Comparison of ENCODE assay signal across 1 cellular context in the genomic region with DNA sequence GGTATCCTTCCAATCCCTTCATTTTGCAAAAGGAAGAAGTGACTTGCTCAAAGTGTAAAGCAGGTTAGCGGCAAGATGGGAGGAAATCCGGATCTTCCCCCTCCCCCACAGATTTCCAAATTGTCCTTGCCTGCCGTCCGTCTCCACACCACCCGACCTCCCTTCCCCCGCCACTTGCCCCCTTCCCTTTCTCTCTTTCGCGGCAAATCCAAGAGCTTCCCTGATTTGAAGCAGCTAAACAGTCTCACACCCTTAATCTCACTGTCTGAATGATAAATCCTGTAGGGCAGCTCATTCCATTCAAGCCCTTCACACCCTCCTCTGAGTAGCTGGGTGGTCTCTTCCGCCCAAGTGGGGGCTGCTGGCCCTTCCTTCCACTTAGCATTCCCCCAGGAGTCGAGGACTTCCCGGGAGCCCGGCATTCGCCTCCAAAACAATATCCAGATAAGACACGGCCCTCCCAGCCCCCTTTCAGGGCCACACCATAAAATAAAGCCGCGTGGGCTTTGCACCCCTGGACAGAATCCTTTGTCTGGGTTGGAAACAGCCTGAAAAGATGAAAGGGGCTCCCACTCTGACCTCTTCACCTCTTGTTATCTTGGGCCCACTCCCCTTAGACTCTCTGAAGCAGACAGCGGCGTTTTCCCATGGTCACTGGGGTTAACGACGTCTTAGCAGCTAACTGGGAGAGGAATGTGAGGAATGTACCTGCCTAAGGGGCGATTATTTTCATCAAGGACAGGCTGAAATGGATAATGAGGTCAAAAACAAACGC.
A peak's percentile ranks its signal among the peaks of the same experiment; 100 is the strongest.
TF ChIP-seq lines count a peak whose summit lies in the region.

No MANE protein-coding gene starts in this region.

TF ChIP-seq in HepG2, 621 proteins besides CTCF, POLR2A, EP300 and RAD21 (continued from another document and continues in another):
- no peak for TF ChIP-seq EEA1 (CRISPR knock-in tag; IDR thresholded peaks at IDR 0.05; ENCODE audit: borderline replicate concordance)
- TF ChIP-seq HNRNPK (IDR thresholded peaks at IDR 0.05; ENCODE audit: low read depth, low read length, poor library complexity, severe bottlenecking) = no peak
- TF ChIP-seq, protein P1, sequence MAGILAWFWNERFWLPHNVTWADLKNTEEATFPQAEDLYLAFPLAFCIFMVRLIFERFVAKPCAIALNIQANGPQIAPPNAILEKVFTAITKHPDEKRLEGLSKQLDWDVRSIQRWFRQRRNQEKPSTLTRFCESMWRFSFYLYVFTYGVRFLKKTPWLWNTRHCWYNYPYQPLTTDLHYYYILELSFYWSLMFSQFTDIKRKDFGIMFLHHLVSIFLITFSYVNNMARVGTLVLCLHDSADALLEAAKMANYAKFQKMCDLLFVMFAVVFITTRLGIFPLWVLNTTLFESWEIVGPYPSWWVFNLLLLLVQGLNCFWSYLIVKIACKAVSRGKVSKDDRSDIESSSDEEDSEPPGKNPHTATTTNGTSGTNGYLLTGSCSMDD (CRISPR knock-in tag; IDR thresholded peaks at IDR 0.05) = no peak
- peak; percentile 95 for TF ChIP-seq ZBTB7B (CRISPR knock-in tag; IDR thresholded peaks at IDR 0.05)
- TF ChIP-seq, protein P2, sequence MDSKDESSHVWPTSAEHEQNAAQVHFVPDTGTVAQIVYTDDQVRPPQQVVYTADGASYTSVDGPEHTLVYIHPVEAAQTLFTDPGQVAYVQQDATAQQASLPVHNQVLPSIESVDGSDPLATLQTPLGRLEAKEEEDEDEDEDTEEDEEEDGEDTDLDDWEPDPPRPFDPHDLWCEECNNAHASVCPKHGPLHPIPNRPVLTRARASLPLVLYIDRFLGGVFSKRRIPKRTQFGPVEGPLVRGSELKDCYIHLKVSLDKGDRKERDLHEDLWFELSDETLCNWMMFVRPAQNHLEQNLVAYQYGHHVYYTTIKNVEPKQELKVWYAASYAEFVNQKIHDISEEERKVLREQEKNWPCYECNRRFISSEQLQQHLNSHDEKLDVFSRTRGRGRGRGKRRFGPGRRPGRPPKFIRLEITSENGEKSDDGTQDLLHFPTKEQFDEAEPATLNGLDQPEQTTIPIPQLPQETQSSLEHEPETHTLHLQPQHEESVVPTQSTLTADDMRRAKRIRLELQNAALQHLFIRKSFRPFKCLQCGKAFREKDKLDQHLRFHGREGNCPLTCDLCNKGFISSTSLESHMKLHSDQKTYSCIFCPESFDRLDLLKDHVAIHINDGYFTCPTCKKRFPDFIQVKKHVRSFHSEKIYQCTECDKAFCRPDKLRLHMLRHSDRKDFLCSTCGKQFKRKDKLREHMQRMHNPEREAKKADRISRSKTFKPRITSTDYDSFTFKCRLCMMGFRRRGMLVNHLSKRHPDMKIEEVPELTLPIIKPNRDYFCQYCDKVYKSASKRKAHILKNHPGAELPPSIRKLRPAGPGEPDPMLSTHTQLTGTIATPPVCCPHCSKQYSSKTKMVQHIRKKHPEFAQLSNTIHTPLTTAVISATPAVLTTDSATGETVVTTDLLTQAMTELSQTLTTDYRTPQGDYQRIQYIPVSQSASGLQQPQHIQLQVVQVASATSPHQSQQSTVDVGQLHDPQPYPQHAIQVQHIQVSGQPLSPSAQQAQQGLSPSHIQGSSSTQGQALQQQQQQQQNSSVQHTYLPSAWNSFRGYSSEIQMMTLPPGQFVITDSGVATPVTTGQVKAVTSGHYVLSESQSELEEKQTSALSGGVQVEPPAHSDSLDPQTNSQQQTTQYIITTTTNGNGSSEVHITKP (CRISPR knock-in tag; IDR thresholded peaks at IDR 0.05; ENCODE audit: low read depth) = peak; percentile 25; the same call in 1 of the 2 replicates
- TF ChIP-seq ZNF775 (CRISPR knock-in tag; IDR thresholded peaks at IDR 0.05; ENCODE audit: borderline replicate concordance) = no peak
- no peak for TF ChIP-seq GLI4 (CRISPR knock-in tag; IDR thresholded peaks at IDR 0.05; ENCODE audit: borderline replicate concordance)
- TF ChIP-seq, protein P3, sequence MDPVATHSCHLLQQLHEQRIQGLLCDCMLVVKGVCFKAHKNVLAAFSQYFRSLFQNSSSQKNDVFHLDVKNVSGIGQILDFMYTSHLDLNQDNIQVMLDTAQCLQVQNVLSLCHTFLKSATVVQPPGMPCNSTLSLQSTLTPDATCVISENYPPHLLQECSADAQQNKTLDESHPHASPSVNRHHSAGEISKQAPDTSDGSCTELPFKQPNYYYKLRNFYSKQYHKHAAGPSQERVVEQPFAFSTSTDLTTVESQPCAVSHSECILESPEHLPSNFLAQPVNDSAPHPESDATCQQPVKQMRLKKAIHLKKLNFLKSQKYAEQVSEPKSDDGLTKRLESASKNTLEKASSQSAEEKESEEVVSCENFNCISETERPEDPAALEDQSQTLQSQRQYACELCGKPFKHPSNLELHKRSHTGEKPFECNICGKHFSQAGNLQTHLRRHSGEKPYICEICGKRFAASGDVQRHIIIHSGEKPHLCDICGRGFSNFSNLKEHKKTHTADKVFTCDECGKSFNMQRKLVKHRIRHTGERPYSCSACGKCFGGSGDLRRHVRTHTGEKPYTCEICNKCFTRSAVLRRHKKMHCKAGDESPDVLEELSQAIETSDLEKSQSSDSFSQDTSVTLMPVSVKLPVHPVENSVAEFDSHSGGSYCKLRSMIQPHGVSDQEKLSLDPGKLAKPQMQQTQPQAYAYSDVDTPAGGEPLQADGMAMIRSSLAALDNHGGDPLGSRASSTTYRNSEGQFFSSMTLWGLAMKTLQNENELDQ (CRISPR knock-in tag; IDR thresholded peaks at IDR 0.05; ENCODE audit: borderline replicate concordance) = no peak
- TF ChIP-seq YEATS4 (CRISPR knock-in tag; IDR thresholded peaks at IDR 0.05; ENCODE audit: borderline replicate concordance) = 0 out of 2 replicates have a peak, but pooled peaks have one; percentile 28
- TF ChIP-seq NAIF1 (CRISPR knock-in tag; IDR thresholded peaks at IDR 0.05; ENCODE audit: borderline replicate concordance) = no peak
- TF ChIP-seq, protein P4, sequence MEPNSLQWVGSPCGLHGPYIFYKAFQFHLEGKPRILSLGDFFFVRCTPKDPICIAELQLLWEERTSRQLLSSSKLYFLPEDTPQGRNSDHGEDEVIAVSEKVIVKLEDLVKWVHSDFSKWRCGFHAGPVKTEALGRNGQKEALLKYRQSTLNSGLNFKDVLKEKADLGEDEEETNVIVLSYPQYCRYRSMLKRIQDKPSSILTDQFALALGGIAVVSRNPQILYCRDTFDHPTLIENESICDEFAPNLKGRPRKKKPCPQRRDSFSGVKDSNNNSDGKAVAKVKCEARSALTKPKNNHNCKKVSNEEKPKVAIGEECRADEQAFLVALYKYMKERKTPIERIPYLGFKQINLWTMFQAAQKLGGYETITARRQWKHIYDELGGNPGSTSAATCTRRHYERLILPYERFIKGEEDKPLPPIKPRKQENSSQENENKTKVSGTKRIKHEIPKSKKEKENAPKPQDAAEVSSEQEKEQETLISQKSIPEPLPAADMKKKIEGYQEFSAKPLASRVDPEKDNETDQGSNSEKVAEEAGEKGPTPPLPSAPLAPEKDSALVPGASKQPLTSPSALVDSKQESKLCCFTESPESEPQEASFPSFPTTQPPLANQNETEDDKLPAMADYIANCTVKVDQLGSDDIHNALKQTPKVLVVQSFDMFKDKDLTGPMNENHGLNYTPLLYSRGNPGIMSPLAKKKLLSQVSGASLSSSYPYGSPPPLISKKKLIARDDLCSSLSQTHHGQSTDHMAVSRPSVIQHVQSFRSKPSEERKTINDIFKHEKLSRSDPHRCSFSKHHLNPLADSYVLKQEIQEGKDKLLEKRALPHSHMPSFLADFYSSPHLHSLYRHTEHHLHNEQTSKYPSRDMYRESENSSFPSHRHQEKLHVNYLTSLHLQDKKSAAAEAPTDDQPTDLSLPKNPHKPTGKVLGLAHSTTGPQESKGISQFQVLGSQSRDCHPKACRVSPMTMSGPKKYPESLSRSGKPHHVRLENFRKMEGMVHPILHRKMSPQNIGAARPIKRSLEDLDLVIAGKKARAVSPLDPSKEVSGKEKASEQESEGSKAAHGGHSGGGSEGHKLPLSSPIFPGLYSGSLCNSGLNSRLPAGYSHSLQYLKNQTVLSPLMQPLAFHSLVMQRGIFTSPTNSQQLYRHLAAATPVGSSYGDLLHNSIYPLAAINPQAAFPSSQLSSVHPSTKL (CRISPR knock-in tag; IDR thresholded peaks at IDR 0.05) = peak; percentile 71
- no peak for TF ChIP-seq TOPORS (CRISPR knock-in tag; IDR thresholded peaks at IDR 0.05)
- no peak for TF ChIP-seq NR2C2 (CRISPR knock-in tag; IDR thresholded peaks at IDR 0.05; ENCODE audit: borderline replicate concordance)
- peak; percentile 70 for TF ChIP-seq ZNF501 (CRISPR knock-in tag; IDR thresholded peaks at IDR 0.05)
- TF ChIP-seq ZFP36 (IDR thresholded peaks at IDR 0.05; ENCODE audit: borderline replicate concordance, low read depth, low read length, partially characterized antibody) = no peak
- no peak for TF ChIP-seq POLR2AphosphoS5 (IDR thresholded peaks at IDR 0.05; ENCODE audit: low read depth, low read length)
- TF ChIP-seq, protein P5, sequence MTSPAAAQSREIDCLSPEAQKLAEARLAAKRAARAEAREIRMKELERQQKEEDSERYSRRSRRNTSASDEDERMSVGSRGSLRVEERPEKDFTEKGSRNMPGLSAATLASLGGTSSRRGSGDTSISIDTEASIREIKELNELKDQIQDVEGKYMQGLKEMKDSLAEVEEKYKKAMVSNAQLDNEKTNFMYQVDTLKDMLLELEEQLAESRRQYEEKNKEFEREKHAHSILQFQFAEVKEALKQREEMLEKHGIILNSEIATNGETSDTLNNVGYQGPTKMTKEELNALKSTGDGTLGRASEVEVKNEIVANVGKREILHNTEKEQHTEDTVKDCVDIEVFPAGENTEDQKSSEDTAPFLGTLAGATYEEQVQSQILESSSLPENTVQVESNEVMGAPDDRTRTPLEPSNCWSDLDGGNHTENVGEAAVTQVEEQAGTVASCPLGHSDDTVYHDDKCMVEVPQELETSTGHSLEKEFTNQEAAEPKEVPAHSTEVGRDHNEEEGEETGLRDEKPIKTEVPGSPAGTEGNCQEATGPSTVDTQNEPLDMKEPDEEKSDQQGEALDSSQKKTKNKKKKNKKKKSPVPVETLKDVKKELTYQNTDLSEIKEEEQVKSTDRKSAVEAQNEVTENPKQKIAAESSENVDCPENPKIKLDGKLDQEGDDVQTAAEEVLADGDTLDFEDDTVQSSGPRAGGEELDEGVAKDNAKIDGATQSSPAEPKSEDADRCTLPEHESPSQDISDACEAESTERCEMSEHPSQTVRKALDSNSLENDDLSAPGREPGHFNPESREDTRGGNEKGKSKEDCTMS (CRISPR knock-in tag; conservative IDR thresholded peaks at IDR 0.05) = no peak
- TF ChIP-seq, protein P6, sequence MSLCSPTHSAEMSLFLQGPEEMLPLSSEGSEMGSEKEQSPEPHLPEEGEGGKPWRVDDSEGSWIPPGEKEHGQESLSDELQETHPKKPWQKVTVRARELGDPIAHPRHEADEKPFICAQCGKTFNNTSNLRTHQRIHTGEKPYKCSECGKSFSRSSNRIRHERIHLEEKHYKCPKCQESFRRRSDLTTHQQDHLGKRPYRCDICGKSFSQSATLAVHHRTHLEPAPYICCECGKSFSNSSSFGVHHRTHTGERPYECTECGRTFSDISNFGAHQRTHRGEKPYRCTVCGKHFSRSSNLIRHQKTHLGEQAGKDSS (CRISPR knock-in tag; IDR thresholded peaks at IDR 0.05; ENCODE audit: borderline replicate concordance, low read depth) = no peak
- TF ChIP-seq, protein P7, sequence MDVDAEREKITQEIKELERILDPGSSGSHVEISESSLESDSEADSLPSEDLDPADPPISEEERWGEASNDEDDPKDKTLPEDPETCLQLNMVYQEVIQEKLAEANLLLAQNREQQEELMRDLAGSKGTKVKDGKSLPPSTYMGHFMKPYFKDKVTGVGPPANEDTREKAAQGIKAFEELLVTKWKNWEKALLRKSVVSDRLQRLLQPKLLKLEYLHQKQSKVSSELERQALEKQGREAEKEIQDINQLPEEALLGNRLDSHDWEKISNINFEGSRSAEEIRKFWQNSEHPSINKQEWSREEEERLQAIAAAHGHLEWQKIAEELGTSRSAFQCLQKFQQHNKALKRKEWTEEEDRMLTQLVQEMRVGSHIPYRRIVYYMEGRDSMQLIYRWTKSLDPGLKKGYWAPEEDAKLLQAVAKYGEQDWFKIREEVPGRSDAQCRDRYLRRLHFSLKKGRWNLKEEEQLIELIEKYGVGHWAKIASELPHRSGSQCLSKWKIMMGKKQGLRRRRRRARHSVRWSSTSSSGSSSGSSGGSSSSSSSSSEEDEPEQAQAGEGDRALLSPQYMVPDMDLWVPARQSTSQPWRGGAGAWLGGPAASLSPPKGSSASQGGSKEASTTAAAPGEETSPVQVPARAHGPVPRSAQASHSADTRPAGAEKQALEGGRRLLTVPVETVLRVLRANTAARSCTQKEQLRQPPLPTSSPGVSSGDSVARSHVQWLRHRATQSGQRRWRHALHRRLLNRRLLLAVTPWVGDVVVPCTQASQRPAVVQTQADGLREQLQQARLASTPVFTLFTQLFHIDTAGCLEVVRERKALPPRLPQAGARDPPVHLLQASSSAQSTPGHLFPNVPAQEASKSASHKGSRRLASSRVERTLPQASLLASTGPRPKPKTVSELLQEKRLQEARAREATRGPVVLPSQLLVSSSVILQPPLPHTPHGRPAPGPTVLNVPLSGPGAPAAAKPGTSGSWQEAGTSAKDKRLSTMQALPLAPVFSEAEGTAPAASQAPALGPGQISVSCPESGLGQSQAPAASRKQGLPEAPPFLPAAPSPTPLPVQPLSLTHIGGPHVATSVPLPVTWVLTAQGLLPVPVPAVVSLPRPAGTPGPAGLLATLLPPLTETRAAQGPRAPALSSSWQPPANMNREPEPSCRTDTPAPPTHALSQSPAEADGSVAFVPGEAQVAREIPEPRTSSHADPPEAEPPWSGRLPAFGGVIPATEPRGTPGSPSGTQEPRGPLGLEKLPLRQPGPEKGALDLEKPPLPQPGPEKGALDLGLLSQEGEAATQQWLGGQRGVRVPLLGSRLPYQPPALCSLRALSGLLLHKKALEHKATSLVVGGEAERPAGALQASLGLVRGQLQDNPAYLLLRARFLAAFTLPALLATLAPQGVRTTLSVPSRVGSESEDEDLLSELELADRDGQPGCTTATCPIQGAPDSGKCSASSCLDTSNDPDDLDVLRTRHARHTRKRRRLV (CRISPR knock-in tag; IDR thresholded peaks at IDR 0.05) = no peak
- no peak for TF ChIP-seq ZFP62 (CRISPR knock-in tag; IDR thresholded peaks at IDR 0.05)
- TF ChIP-seq FOSL2 (CRISPR knock-in tag; IDR thresholded peaks at IDR 0.05) = 0 out of 2 replicates have a peak, but pooled peaks have one; percentile 13
- TF ChIP-seq ZNF644 (CRISPR knock-in tag; IDR thresholded peaks at IDR 0.05; ENCODE audit: low read depth) = no peak
- TF ChIP-seq, protein P8, sequence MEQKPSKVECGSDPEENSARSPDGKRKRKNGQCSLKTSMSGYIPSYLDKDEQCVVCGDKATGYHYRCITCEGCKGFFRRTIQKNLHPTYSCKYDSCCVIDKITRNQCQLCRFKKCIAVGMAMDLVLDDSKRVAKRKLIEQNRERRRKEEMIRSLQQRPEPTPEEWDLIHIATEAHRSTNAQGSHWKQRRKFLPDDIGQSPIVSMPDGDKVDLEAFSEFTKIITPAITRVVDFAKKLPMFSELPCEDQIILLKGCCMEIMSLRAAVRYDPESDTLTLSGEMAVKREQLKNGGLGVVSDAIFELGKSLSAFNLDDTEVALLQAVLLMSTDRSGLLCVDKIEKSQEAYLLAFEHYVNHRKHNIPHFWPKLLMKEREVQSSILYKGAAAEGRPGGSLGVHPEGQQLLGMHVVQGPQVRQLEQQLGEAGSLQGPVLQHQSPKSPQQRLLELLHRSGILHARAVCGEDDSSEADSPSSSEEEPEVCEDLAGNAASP (CRISPR knock-in tag; IDR thresholded peaks at IDR 0.05; ENCODE audit: borderline replicate concordance) = peak; percentile 63; the same call in 1 of the 2 replicates
- TF ChIP-seq PLRG1 (conservative IDR thresholded peaks at IDR 0.05) = no peak
- TF ChIP-seq ZNF619 (CRISPR knock-in tag; IDR thresholded peaks at IDR 0.05) = 0 out of 2 replicates have a peak, but pooled peaks have one; percentile 54
- peak; percentile 84 for TF ChIP-seq GATAD2A (CRISPR knock-in tag; IDR thresholded peaks at IDR 0.05)
